In genomic region chr19:42325896-42326771, GRCh38 we compare ENCODE assay signal across 8 cellular contexts. TPM values are rescaled to one million over a fixed set of nuclear protein-coding genes. Genes with fewer than 3 reads are reported as not detected.
DNase-seq lines count a peak whose midpoint lies in the region; ATAC-seq and TF ChIP-seq lines count a peak whose summit lies in the region.

No MANE protein-coding gene starts in this region.

- H3K4me3 ChIP-seq in ACC112 (ENCODE audit: low read depth, low read length) = peak overlapping the region; percentile 77
- H3K4me3 ChIP-seq in WERI-Rb-1 (ENCODE audit: low read depth, low read length) = peak overlapping the region; percentile 94

- peaks cover 22% of the 10 kb centered on the region for H3K27me3 ChIP-seq in ACC112 (ENCODE audit: insufficient read depth, low read length)
- H3K27me3 ChIP-seq in WERI-Rb-1 (ENCODE audit: insufficient read depth, low read depth, severe bottlenecking) = no peaks in the 10 kb centered on the region

- H3K36me3 Mint-ChIP-seq in naive B cell = peaks cover 4 to 6% of the 10 kb centered on the region in 2 donors

- H2AFZ ChIP-seq in ACC112 (ENCODE audit: low read length, unreplicated experiment) = peak overlapping the region; percentile 45

- H3K79me2 ChIP-seq in ACC112 (ENCODE audit: control insufficient read depth, insufficient read depth, low read length, unreplicated experiment) = peaks cover 4% of the 10 kb centered on the region

- H3K36me3 ChIP-seq in ACC112 (ENCODE audit: insufficient read depth, low read length) (no peaks in the 10 kb centered on the region), WERI-Rb-1 (no peaks in the 10 kb centered on the region; the same call in 1 of the 2 replicates)

- H3K27me3 Mint-ChIP-seq in naive B cell = peaks cover 15 to 18% (median 16%) of the 10 kb centered on the region in 3 donors

- no peak overlapping the region for H3K27ac ChIP-seq in ACC112 (ENCODE audit: low read depth, low read length)
- H3K27ac ChIP-seq in WERI-Rb-1 = peak overlapping the region; percentile 80

- peaks cover 29 to 55% (median 47%) of the 10 kb centered on the region in 3 donors for H3K4me1 Mint-ChIP-seq in naive B cell

- no peaks in the 10 kb centered on the region for H3K9me3 Mint-ChIP-seq in naive B cell

- H3K4me3 Mint-ChIP-seq in naive B cell = peak overlapping the region; percentile 90 to 98 (median 96)

- H3K9me3 ChIP-seq in WERI-Rb-1 (ENCODE audit: severe bottlenecking) = no peaks in the 10 kb centered on the region

- no peaks in the 10 kb centered on the region for H3K4me1 ChIP-seq in ACC112 (ENCODE audit: control insufficient read depth, insufficient read depth, low read length, unreplicated experiment)

- peak; percentile 1 for ATAC-seq in GM18873 (IDR thresholded peaks at IDR 0.05; ENCODE audit: low FRiP score, unreplicated experiment)
- ATAC-seq in HG03439 (IDR thresholded peaks at IDR 0.05; ENCODE audit: unreplicated experiment) = peak; percentile 18
- ATAC-seq in naive B cell (ENCODE audit: low read depth in 2 of 2) = peak; percentile 22
- no peak for ATAC-seq in GM21717 (IDR thresholded peaks at IDR 0.05; ENCODE audit: unreplicated experiment)

- no peak for TF ChIP-seq CTCF in WERI-Rb-1 (IDR thresholded peaks at IDR 0.05; ENCODE audit: low read depth, low read length)

- DNase-seq in WERI-Rb-1 (peak; percentile 30), epidermal melanocyte (ENCODE audit: insufficient read length, low spot score) (peak; percentile 15), naive B cell (peak; percentile 35), NCI-H446 treated with DMSO at 0.1 percent for 48 hours (lab: John Stamatoyannopoulos, UW) (no peak)

- H3K27ac Mint-ChIP-seq in naive B cell = peak overlapping the region in 5 of 6 donors; percentile 58 to 88 (median 81)

RNA-seq across cellular contexts. Expression of gene MEGF8, which starts 0.7 kb away (rescaled TPM):
- 1 to 10 TPM in 1 of 6 donors, under 1 TPM in 4, not detected in 1; 0.34 to 1.5 (median 0.45) TPM for polyA plus RNA-seq in naive B cell (ENCODE audit: low read depth in 6 of 6)

RNA-seq across cellular contexts. Expression of gene TMEM145, which starts 13.0 kb away (rescaled TPM):
- not detected for polyA plus RNA-seq in naive B cell (ENCODE audit: low read depth in 6 of 6)

RNA-seq across cellular contexts. Expression of gene PAFAH1B3, which starts 23.7 kb away (rescaled TPM):
- 10 to 100 TPM; 12.3 to 25.9 (median 24.4) TPM for polyA plus RNA-seq in naive B cell (ENCODE audit: low read depth in 6 of 6)

RNA-seq across cellular contexts. Expression of gene PRR19, which starts 24.2 kb away (rescaled TPM):
- polyA plus RNA-seq in naive B cell (ENCODE audit: low read depth in 6 of 6) = under 1 TPM in 3 of 6 donors, not detected in 3; 0.25 to 0.51 (median 0.34) TPM

RNA-seq across cellular contexts. Expression of gene CIC, which starts 57.1 kb away (rescaled TPM):
- polyA plus RNA-seq in naive B cell (ENCODE audit: low read depth in 6 of 6) = 1 to 10 TPM in 5 of 6 donors, under 1 TPM in 1; 0.05 to 5.3 (median 2.1) TPM
